1 cellular context compared by ENCODE assay signal in the genomic region with DNA sequence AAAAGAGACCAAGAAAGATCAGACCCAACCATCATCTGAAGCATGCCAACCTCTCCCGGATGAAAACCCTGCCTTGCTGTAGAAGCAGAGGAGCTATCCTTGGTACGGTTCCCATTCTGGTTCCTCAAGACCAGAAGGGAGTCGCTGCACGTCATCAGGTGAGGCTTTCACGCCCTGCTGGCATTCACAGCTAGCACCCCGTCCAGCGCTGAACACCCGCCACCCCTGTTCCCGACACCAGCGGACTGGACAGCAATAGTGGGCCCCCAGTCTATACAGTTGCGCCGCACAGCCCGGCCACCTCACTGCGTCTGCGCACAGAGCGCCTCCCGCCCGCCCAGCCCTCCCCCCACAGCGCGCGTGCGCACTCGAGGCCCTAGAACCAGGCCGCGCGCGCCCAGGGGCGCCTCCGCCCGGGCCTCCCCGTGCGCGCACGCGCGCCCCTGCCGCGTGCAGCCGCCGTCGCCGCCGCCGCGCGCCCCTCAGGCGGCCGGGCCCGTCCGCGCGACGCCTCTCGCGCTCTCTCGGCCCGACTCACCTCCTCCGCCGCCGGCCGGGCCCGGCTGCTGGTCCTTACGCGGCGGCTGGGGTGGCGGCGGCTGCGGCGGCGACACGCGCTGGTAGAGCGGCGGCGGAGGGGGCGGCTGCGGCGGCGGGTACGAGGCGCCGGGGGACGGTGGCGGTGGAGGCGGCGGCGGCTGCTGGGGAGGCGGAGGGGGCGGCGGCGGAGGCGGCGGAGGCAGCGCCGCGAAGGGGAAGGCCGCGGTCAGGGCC.
TF ChIP-seq lines count a peak whose summit lies in the region.

No MANE protein-coding gene starts in this region.

TF ChIP-seq in K562, 482 proteins besides CTCF, POLR2A, EP300 and RAD21 (continued from another document and continues in another):
- peak; percentile 28 for TF ChIP-seq CCNT2 (IDR thresholded peaks at IDR 0.05; ENCODE audit: borderline replicate concordance, extremely low read depth, insufficient read length, low read depth, low read length)
- TF ChIP-seq SOX6 (IDR thresholded peaks at IDR 0.05): no peak
- TF ChIP-seq ZNF282 (CRISPR knock-in tag; IDR thresholded peaks at IDR 0.05): 0 out of 2 replicates have a peak, but pooled peaks have one; percentile 40
- TF ChIP-seq KLF16 (IDR thresholded peaks at IDR 0.05): no peak
- no peak for TF ChIP-seq ZZZ3 (IDR thresholded peaks at IDR 0.05)
- TF ChIP-seq SNIP1 (IDR thresholded peaks at IDR 0.05; ENCODE audit: low read depth): no peak
- TF ChIP-seq MITF (IDR thresholded peaks at IDR 0.05): no peak
- TF ChIP-seq LCOR (CRISPR knock-in tag; IDR thresholded peaks at IDR 0.05): no peak
- no peak for TF ChIP-seq RBM34 (IDR thresholded peaks at IDR 0.05; ENCODE audit: borderline replicate concordance, insufficient read depth, low read length)
- peak; percentile 92 to 93 for TF ChIP-seq NRF1 (conservative IDR thresholded peaks at IDR 0.05 in 1 of 2, IDR thresholded peaks at IDR 0.05 in 1 of 2)
- TF ChIP-seq RBFOX2 (IDR thresholded peaks at IDR 0.05; ENCODE audit: low read depth, low read length): peak; percentile 53
- no peak for TF ChIP-seq ZNF165 (CRISPR knock-in tag; IDR thresholded peaks at IDR 0.05; ENCODE audit: borderline replicate concordance)
- TF ChIP-seq DACH1 (IDR thresholded peaks at IDR 0.05; ENCODE audit: partially characterized antibody): no peak
- no peak for TF ChIP-seq UBTF (IDR thresholded peaks at IDR 0.05; ENCODE audit: borderline replicate concordance in 1 of 2, low read depth in 2 of 2, low read length in 2 of 2)
- TF ChIP-seq ZNF57 (CRISPR knock-in tag; IDR thresholded peaks at IDR 0.05): no peak
- TF ChIP-seq CREB1 (IDR thresholded peaks at IDR 0.05): no peak
- peak; percentile 36; the same call in 1 of the 2 replicates for TF ChIP-seq CREB1 (CRISPR knock-in tag; IDR thresholded peaks at IDR 0.05)
- TF ChIP-seq POU5F1 (IDR thresholded peaks at IDR 0.05; ENCODE audit: borderline replicate concordance, low read depth, low read length, partially characterized antibody): no peak
- no peak for TF ChIP-seq SAFB2 (IDR thresholded peaks at IDR 0.05; ENCODE audit: borderline replicate concordance, low read depth, low read length, severe bottlenecking)
- TF ChIP-seq, protein P1, sequence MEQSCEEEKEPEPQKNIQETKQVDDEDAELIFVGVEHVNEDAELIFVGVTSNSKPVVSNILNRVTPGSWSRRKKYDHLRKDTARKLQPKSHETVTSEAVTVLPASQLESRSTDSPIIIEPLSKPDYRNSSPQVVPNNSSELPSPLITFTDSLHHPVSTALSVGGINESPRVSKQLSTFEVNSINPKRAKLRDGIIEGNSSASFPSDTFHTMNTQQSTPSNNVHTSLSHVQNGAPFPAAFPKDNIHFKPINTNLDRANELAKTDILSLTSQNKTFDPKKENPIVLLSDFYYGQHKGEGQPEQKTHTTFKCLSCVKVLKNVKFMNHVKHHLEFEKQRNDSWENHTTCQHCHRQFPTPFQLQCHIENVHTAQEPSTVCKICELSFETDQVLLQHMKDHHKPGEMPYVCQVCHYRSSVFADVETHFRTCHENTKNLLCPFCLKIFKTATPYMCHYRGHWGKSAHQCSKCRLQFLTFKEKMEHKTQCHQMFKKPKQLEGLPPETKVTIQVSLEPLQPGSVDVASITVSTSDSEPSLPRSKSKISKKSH (CRISPR knock-in tag; IDR thresholded peaks at IDR 0.05): no peak
- TF ChIP-seq POLR2AphosphoS5 (IDR thresholded peaks at IDR 0.05; ENCODE audit: control insufficient read depth, insufficient read depth, low read depth, low read length): no peak
- no peak for TF ChIP-seq ZFP30 (CRISPR knock-in tag; IDR thresholded peaks at IDR 0.05; ENCODE audit: borderline replicate concordance)
- TF ChIP-seq, protein P2, sequence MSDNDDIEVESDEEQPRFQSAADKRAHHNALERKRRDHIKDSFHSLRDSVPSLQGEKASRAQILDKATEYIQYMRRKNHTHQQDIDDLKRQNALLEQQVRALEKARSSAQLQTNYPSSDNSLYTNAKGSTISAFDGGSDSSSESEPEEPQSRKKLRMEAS (CRISPR knock-in tag; IDR thresholded peaks at IDR 0.05): 0 out of 2 replicates have a peak, but pooled peaks have one; percentile 37
- TF ChIP-seq HDAC1 (IDR thresholded peaks at IDR 0.05): peak in 1 of 2 experiments; percentile 62; a peak in 1 of 4 replicates
- TF ChIP-seq U2AF1 (optimal IDR thresholded peaks at IDR 0.05; ENCODE audit: low read depth, low read length): no peak
- TF ChIP-seq MCM7 (IDR thresholded peaks at IDR 0.05): no peak
- TF ChIP-seq ZBTB40 (IDR thresholded peaks at IDR 0.05): peak; percentile 53; the same call in 1 of the 2 replicates
- TF ChIP-seq ZBTB40 (CRISPR knock-in tag; IDR thresholded peaks at IDR 0.05): no peak
- peak; percentile 81 for TF ChIP-seq CHD1 (IDR thresholded peaks at IDR 0.05; ENCODE audit: low read length)
- TF ChIP-seq ZKSCAN8 (CRISPR knock-in tag; IDR thresholded peaks at IDR 0.05): no peak
- TF ChIP-seq DLX4 (CRISPR knock-in tag; IDR thresholded peaks at IDR 0.05): no peak
- TF ChIP-seq ZNF551 (CRISPR knock-in tag; IDR thresholded peaks at IDR 0.05): no peak
- no peak for TF ChIP-seq HMBOX1 (IDR thresholded peaks at IDR 0.05)
- TF ChIP-seq, protein P3, sequence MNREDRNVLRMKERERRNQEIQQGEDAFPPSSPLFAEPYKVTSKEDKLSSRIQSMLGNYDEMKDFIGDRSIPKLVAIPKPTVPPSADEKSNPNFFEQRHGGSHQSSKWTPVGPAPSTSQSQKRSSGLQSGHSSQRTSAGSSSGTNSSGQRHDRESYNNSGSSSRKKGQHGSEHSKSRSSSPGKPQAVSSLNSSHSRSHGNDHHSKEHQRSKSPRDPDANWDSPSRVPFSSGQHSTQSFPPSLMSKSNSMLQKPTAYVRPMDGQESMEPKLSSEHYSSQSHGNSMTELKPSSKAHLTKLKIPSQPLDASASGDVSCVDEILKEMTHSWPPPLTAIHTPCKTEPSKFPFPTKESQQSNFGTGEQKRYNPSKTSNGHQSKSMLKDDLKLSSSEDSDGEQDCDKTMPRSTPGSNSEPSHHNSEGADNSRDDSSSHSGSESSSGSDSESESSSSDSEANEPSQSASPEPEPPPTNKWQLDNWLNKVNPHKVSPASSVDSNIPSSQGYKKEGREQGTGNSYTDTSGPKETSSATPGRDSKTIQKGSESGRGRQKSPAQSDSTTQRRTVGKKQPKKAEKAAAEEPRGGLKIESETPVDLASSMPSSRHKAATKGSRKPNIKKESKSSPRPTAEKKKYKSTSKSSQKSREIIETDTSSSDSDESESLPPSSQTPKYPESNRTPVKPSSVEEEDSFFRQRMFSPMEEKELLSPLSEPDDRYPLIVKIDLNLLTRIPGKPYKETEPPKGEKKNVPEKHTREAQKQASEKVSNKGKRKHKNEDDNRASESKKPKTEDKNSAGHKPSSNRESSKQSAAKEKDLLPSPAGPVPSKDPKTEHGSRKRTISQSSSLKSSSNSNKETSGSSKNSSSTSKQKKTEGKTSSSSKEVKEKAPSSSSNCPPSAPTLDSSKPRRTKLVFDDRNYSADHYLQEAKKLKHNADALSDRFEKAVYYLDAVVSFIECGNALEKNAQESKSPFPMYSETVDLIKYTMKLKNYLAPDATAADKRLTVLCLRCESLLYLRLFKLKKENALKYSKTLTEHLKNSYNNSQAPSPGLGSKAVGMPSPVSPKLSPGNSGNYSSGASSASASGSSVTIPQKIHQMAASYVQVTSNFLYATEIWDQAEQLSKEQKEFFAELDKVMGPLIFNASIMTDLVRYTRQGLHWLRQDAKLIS (CRISPR knock-in tag; IDR thresholded peaks at IDR 0.05): no peak
- TF ChIP-seq ILK (tag; IDR thresholded peaks at IDR 0.05; ENCODE audit: borderline replicate concordance, low read depth): no peak
- 0 out of 4 replicates have a peak, but pooled peaks of 1 of the 2 experiments have one; percentile 28 for TF ChIP-seq FOXA3 (CRISPR knock-in tag; conservative IDR thresholded peaks at IDR 0.05 in 1 of 2, IDR thresholded peaks at IDR 0.05 in 1 of 2)
- TF ChIP-seq CC2D1A (IDR thresholded peaks at IDR 0.05): no peak
